ENCODE assay signal across 26 cellular contexts in genomic region chr15:75230016-75230343, GRCh38. TPM values are rescaled to one million over a fixed set of nuclear protein-coding genes. Genes with fewer than 3 reads are reported as not detected.
DNase-seq lines count a peak whose midpoint lies in the region; ATAC-seq and TF ChIP-seq lines count a peak whose summit lies in the region.
"Had no signal": no experiment of that assay in that cellular context is flagged by ENCODE, and none has a peak within 500 bp of the region (broad histone marks: within the 10 kb centered on the region; RNA-seq: fewer than 3 reads in every experiment).

No MANE protein-coding gene starts in this region.

- no peaks in the 10 kb centered on the region for H3K9me3 ChIP-seq in SK-N-SH
- no peaks in the 10 kb centered on the region for H3K9me3 ChIP-seq in BLaER1 treated with 17β-estradiol and CSF1 and Interleukin-3, amounts not matched to agents 10 nM and 100 nM (replicated peaks in 1 of 11)
- H3K9me3 ChIP-seq in A673 (ENCODE audit: low read depth, low read length, poor library complexity, severe bottlenecking) = no peaks in the 10 kb centered on the region

- H3K4me1 Mint-ChIP-seq in activated B cell treated with CpG ODN at 0.5 μM for 24 hours (peaks cover 2% of the 10 kb centered on the region), neural crest cell (peaks cover 12% of the 10 kb centered on the region)

- no peak overlapping the region for H3K9ac ChIP-seq in SK-N-SH
- H3K9ac ChIP-seq in BLaER1 treated with 17β-estradiol and CSF1 and Interleukin-3, amounts not matched to agents 10 nM and 100 nM = peak overlapping the region in 1 of 11 experiments; percentile 1; a peak in 3 of 22 replicates

- POLR2A ChIA-PET in SK-N-SH (lab: Yijun Ruan, JAX) = no interaction called here
- POLR2A ChIA-PET in activated B cell treated with CpG ODN at 0.5 μM for 24 hours (lab: Charles Lee) = no interaction called here
- POLR2A ChIA-PET in A673 (lab: Charles Lee; ENCODE audit: low non-redundant PET) = no interaction called here

- CTCF ChIA-PET in SK-N-SH (lab: Yijun Ruan, JAX) = no interaction called here
- CTCF ChIA-PET in activated B cell treated with CpG ODN at 0.5 μM for 24 hours (lab: Charles Lee) = no interaction called here
- CTCF ChIA-PET in A673 (lab: Charles Lee) = interaction anchor here (0.5 kb wide), 1 partner anchor 403 kb away, joined by 9 read pairs; no protein-coding TSS in a partner anchor

- H3K9me2 ChIP-seq in SK-N-SH = no peaks in the 10 kb centered on the region

- 70% methylated on average over 2 of the region's 2 CpGs for WGBS in SK-N-SH (ENCODE audit: low lambda C conversion rate)

- H3K9me3 Mint-ChIP-seq in activated B cell treated with CpG ODN at 0.5 μM for 24 hours = no peaks in the 10 kb centered on the region
- no peaks in the 10 kb centered on the region for H3K9me3 Mint-ChIP-seq in neural crest cell
- H3K9me3 Mint-ChIP-seq: CD4-positive, alpha-beta T cell had no signal

- no peaks in the 10 kb centered on the region for H4K20me1 ChIP-seq in SK-N-SH (ENCODE audit: insufficient read depth)
- no peaks in the 10 kb centered on the region for H4K20me1 ChIP-seq in BLaER1 treated with 17β-estradiol and CSF1 and Interleukin-3, amounts not matched to agents 10 nM and 100 nM

- H3K27me3 Mint-ChIP-seq in activated B cell treated with CpG ODN at 0.5 μM for 24 hours = peaks cover 27% of the 10 kb centered on the region
- no peaks in the 10 kb centered on the region for H3K27me3 Mint-ChIP-seq in neural crest cell (ENCODE audit: low read depth)

- H3K4me2 ChIP-seq in SK-N-SH = no peak overlapping the region
- H3K4me2 ChIP-seq in BLaER1 treated with 17β-estradiol and CSF1 and Interleukin-3, amounts not matched to agents 10 nM and 100 nM = peak overlapping the region; percentile 33 to 73 (median 64)

- H3K4me3 Mint-ChIP-seq in activated B cell treated with CpG ODN at 0.5 μM for 24 hours = no peak overlapping the region
- H3K4me3 Mint-ChIP-seq in neural crest cell = no peak overlapping the region
- H3K4me3 Mint-ChIP-seq: CD4-positive, alpha-beta T cell had no signal

- TF ChIP-seq RAD21 in SK-N-SH (IDR thresholded peaks at IDR 0.05; ENCODE audit: low read length) = no peak

- H3F3A ChIP-seq in SK-N-SH (replicated peaks; ENCODE audit: insufficient read depth) = no peaks in the 10 kb centered on the region

- intact Hi-C loops in activated B cell treated with CpG ODN at 0.5 μM for 24 hours (cut with micrococcal nuclease) = no loop called here
- intact Hi-C loops in A673 (cut with micrococcal nuclease; ENCODE audit: unreplicated experiment) = no loop called here

- H3K27ac ChIP-seq in SK-N-SH (ENCODE audit: low read depth in 2 of 2, low read length in 1 of 2) (no peak overlapping the region), A673 (ENCODE audit: low read depth, low read length, poor library complexity, severe bottlenecking) (no peak overlapping the region)
- peak overlapping the region in 6 of 11 experiments; percentile 11 to 29 (median 21); a peak in 6 of 22 replicates for H3K27ac ChIP-seq in BLaER1 treated with 17β-estradiol and CSF1 and Interleukin-3, amounts not matched to agents 10 nM and 100 nM
- H3K27ac ChIP-seq: 22Rv1 had no signal

- DNase-seq in SK-N-SH (no peak), activated B cell treated with CpG ODN at 0.5 μM for 24 hours (peak; percentile 7), neural crest cell (ENCODE audit: low read depth, low spot score) (no peak), germinal center (ENCODE audit: low spot score) (no peak), A673 (ENCODE audit: low spot score) (no peak), NCI-H446 (lab: John Stamatoyannopoulos, UW) (no peak)
- DNase-seq: CD4-positive, alpha-beta T cell; NCI-H1092; NCI-H1417 treated with DMSO at 0.1 percent for 48 hours; NCI-H1694 treated with DMSO at 0.1 percent for 48 hours; NCI-H2081 treated with DMSO at 0.1 percent for 48 hours; NCI-H2171; NCI-H226; NCI-H524 treated with DMSO at 0.1 percent for 48 hours; NCI-H774; PC-3 had no signal

- no peak overlapping the region for H3K4me3 ChIP-seq in SK-N-SH (ENCODE audit: low read depth in 2 of 2, low read length in 1 of 2)
- no peak overlapping the region for H3K4me3 ChIP-seq in BLaER1 treated with 17β-estradiol and CSF1 and Interleukin-3, amounts not matched to agents 10 nM and 100 nM
- H3K4me3 ChIP-seq in A673 (ENCODE audit: low read depth, low read length, poor library complexity, severe bottlenecking) = no peak overlapping the region

- H3K36me3 Mint-ChIP-seq in activated B cell treated with CpG ODN at 0.5 μM for 24 hours (ENCODE audit: low read depth) (no peaks in the 10 kb centered on the region), neural crest cell (ENCODE audit: low read depth) (no peaks in the 10 kb centered on the region)

- BruUV-seq in A673 (replicated peaks; lab: Mats Ljungman, UMichigan) = no TSS peak

- no peak for TF ChIP-seq EP300 in SK-N-SH (IDR thresholded peaks at IDR 0.05; ENCODE audit: borderline replicate concordance in 1 of 2, low read depth in 1 of 2, low read length in 1 of 2)

- H3K27me3 ChIP-seq in SK-N-SH (ENCODE audit: insufficient read depth) = peaks cover 12% of the 10 kb centered on the region
- no peaks in the 10 kb centered on the region for H3K27me3 ChIP-seq in BLaER1 treated with 17β-estradiol and CSF1 and Interleukin-3, amounts not matched to agents 10 nM and 100 nM
- peaks cover 9% of the 10 kb centered on the region for H3K27me3 ChIP-seq in A673 (replicated peaks; ENCODE audit: insufficient read depth, low read depth, low read length, poor library complexity)

- no peak overlapping the region for H2AFZ ChIP-seq in SK-N-SH (ENCODE audit: low read depth)

- ATAC-seq in SK-N-SH treated with all-trans-retinoic acid at 6 μM for 48 hours (no peak; the same call in 2 of the 3 replicates), activated B cell treated with CpG ODN at 0.5 μM for 24 hours (ENCODE audit: low read depth) (no peak)
- ATAC-seq: HCT116, PC-3 had no signal

- H3K27ac Mint-ChIP-seq in activated B cell treated with CpG ODN at 0.5 μM for 24 hours = no peak overlapping the region
- peak overlapping the region; percentile 27 for H3K27ac Mint-ChIP-seq in neural crest cell (ENCODE audit: unreplicated experiment)
- H3K27ac Mint-ChIP-seq: CD4-positive, alpha-beta T cell had no signal

- no peaks in the 10 kb centered on the region for H3K36me3 ChIP-seq in SK-N-SH (replicated peaks in 1 of 2; ENCODE audit: control insufficient read depth in 1 of 2, insufficient read depth in 2 of 2, low read length in 1 of 2)
- H3K36me3 ChIP-seq in BLaER1 treated with 17β-estradiol and CSF1 and Interleukin-3, amounts not matched to agents 10 nM and 100 nM = no peaks in the 10 kb centered on the region
- H3K36me3 ChIP-seq in A673 (ENCODE audit: insufficient read depth, low read length, poor library complexity, severe bottlenecking) = no peaks in the 10 kb centered on the region

- no peaks in the 10 kb centered on the region for H3K79me2 ChIP-seq in SK-N-SH (ENCODE audit: insufficient read depth)

- no peak for TF ChIP-seq CTCF in SK-N-SH (IDR thresholded peaks at IDR 0.05)
- no peak for TF ChIP-seq CTCF in activated B cell treated with CpG ODN at 0.5 μM for 24 hours (IDR thresholded peaks at IDR 0.05)
- TF ChIP-seq CTCF in neural crest cell (conservative IDR thresholded peaks at IDR 0.05) = no peak
- no peak for TF ChIP-seq CTCF in A673 (conservative IDR thresholded peaks at IDR 0.05; ENCODE audit: low read depth, low read length)

- peaks cover 0 to 3% of the 10 kb centered on the region in 2 experiments; a peak in 1 of 4 replicates for H3K4me1 ChIP-seq in SK-N-SH (ENCODE audit: control insufficient read depth in 1 of 2, insufficient read depth in 2 of 2, low read depth in 1 of 2, low read length in 1 of 2)
- peaks cover 17 to 32% (median 27%) of the 10 kb centered on the region in 10 experiments for H3K4me1 ChIP-seq in BLaER1 treated with 17β-estradiol and CSF1 and Interleukin-3, amounts not matched to agents 10 nM and 100 nM
- H3K4me1 ChIP-seq in A673 (ENCODE audit: insufficient read depth, low read length, poor library complexity, severe bottlenecking) = no peaks in the 10 kb centered on the region

TF ChIP-seq in SK-N-SH treated with all-trans-retinoic acid at 6 μM for 48 hours, 23 proteins besides CTCF, POLR2A, EP300 and RAD21:
- TF ChIP-seq ZNF8 (CRISPR knock-in tag; IDR thresholded peaks at IDR 0.05) = no peak
- TF ChIP-seq ZNF70 (CRISPR knock-in tag; IDR thresholded peaks at IDR 0.05) = peak; percentile 96
TF ChIP-seq in SK-N-SH treated with all-trans-retinoic acid at 6 μM for 48 hours: peak in this region for 1.

TF ChIP-seq in SK-N-SH, 30 proteins besides CTCF, POLR2A, EP300 and RAD21 (continues in another document):
- TF ChIP-seq EZH2phosphoT487 (IDR thresholded peaks at IDR 0.05; ENCODE audit: borderline replicate concordance, low read depth) = no peak
- no peak for TF ChIP-seq TEAD4 (IDR thresholded peaks at IDR 0.05; ENCODE audit: borderline replicate concordance, insufficient read depth)
- TF ChIP-seq GATA2 (CRISPR knock-in tag; IDR thresholded peaks at IDR 0.05) = no peak
- TF ChIP-seq NFIC (IDR thresholded peaks at IDR 0.05; ENCODE audit: borderline replicate concordance) = no peak

RNA-seq across cellular contexts. Expression of gene GOLGA6C, which starts 28.2 kb away (rescaled TPM):
- polyA plus RNA-seq in SK-N-SH (2012; rRNA removed) = not detected in 2 replicates
- polyA plus RNA-seq in SK-N-SH (2012; cell fraction: cytosol; rRNA removed) = not detected in 2 replicates
- not detected in 2 replicates for polyA plus RNA-seq in SK-N-SH (2012; cell fraction: nucleus; rRNA removed)
- not detected in 2 replicates for total RNA-seq in activated B cell treated with CpG ODN at 0.5 μM for 24 hours
- total RNA-seq in neural crest cell = 0.12 TPM in 1 of 2 replicates, not detected in the other
- total RNA-seq in A673 (2021) = not detected in 2 replicates
- total RNA-seq: CD4-positive, alpha-beta T cell; G401; H4; HepG2; HT1080; PC-3 had no signal
- polyA plus RNA-seq: BJ, HepG2 had no signal

RNA-seq across cellular contexts. Expression of gene C15orf39, which starts 28.3 kb away (rescaled TPM):
- 1.6 and 2.5 TPM in 2 replicates for polyA plus RNA-seq in SK-N-SH (2012; rRNA removed)
- polyA plus RNA-seq in SK-N-SH (2012; cell fraction: cytosol; rRNA removed) = 0.91 and 1.3 TPM in 2 replicates
- polyA plus RNA-seq in SK-N-SH (2012; cell fraction: nucleus; rRNA removed) = 2.9 and 3.2 TPM in 2 replicates
- total RNA-seq in activated B cell treated with CpG ODN at 0.5 μM for 24 hours (59.6 and 73.2 TPM in 2 replicates), neural crest cell (23.8 and 29.5 TPM in 2 replicates), A673 (2021) (28.9 and 30.3 TPM in 2 replicates)

RNA-seq across cellular contexts. Expression of gene GOLGA6D, which starts 52.7 kb away (rescaled TPM):
- 0.02 TPM in 1 of 2 replicates, not detected in the other for polyA plus RNA-seq in SK-N-SH (2012; rRNA removed)
- polyA plus RNA-seq in SK-N-SH (2012; cell fraction: cytosol; rRNA removed) = not detected in 2 replicates
- polyA plus RNA-seq in SK-N-SH (2012; cell fraction: nucleus; rRNA removed) = 0.01 TPM in 1 of 2 replicates, not detected in the other
- total RNA-seq in activated B cell treated with CpG ODN at 0.5 μM for 24 hours (not detected in 2 replicates), neural crest cell (not detected in 2 replicates), A673 (2021) (0.13 TPM in 1 of 2 replicates, not detected in the other)
- total RNA-seq: CD4-positive, alpha-beta T cell; Daoy; G401; H4; HepG2; HT1080; PC-3 had no signal
- polyA plus RNA-seq: BJ had no signal

Comparison
In these comparisons a context has a peak if more than half of its experiments do, and no peak if none do; other contexts are left out.
1. H3K27ac ChIP-seq: peak in BLaER1 treated with 17β-estradiol and CSF1 and Interleukin-3, amounts not matched to agents 10 nM and 100 nM (6 of 11); none in SK-N-SH (0 of 2) and A673 (single experiment).